ENCODE assay signal across 1 cellular context in the genomic region with DNA sequence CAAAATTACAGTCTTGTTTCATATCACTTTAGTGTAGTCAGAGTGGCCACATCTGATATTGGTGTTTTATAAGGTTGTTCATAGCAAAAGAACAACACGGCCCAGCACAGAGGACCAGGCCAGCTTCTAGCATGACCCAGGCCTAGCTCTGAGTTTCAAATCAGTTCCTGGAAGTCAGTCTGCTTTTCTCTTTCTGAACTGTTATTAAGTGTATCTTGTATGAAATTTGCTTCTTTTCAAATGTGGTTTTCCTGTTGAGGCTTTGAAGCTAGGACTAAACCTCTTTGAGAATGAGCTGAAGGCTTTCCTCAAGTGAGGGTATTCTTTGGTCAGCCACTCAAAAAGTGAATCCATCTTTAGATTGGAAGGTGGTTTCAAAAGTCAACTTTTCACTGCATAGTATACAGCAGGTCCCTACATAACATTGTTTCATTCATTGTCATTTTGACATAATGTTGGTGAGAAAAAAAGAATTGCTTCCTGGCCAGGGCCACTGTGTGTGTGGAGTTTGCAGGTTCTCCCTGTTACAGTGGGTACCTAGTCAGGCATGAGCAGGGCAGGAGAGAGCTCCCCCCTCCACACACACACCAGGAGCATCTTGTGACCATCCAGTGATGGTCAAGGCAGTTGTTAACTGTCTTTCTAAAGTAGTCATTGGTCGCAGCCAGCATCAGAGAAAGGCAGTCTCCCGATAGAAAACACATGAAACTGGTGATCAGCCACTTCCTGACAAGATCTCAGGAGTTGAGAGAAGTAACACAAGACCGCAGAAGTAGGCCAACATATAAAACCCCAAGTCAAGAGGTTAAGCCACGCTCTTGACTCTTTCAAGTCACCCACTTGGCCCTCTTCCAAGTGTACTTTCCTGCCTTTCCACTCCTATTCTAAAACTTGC.
TF ChIP-seq lines count a peak whose summit lies in the region.

No MANE protein-coding gene starts in this region.

TF ChIP-seq in WTC11, 78 proteins besides CTCF, POLR2A, EP300 and RAD21 (continued from another document):
- TF ChIP-seq, protein P1, sequence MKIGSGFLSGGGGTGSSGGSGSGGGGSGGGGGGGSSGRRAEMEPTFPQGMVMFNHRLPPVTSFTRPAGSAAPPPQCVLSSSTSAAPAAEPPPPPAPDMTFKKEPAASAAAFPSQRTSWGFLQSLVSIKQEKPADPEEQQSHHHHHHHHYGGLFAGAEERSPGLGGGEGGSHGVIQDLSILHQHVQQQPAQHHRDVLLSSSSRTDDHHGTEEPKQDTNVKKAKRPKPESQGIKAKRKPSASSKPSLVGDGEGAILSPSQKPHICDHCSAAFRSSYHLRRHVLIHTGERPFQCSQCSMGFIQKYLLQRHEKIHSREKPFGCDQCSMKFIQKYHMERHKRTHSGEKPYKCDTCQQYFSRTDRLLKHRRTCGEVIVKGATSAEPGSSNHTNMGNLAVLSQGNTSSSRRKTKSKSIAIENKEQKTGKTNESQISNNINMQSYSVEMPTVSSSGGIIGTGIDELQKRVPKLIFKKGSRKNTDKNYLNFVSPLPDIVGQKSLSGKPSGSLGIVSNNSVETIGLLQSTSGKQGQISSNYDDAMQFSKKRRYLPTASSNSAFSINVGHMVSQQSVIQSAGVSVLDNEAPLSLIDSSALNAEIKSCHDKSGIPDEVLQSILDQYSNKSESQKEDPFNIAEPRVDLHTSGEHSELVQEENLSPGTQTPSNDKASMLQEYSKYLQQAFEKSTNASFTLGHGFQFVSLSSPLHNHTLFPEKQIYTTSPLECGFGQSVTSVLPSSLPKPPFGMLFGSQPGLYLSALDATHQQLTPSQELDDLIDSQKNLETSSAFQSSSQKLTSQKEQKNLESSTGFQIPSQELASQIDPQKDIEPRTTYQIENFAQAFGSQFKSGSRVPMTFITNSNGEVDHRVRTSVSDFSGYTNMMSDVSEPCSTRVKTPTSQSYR (CRISPR knock-in tag; IDR thresholded peaks at IDR 0.05), result no peak
- TF ChIP-seq CREM (CRISPR knock-in tag; IDR thresholded peaks at IDR 0.05) (no peak), ZNF121 (CRISPR knock-in tag; IDR thresholded peaks at IDR 0.05) (no peak), NR1H2 (CRISPR knock-in tag; IDR thresholded peaks at IDR 0.05) (no peak), ZNF219 (CRISPR knock-in tag; IDR thresholded peaks at IDR 0.05; ENCODE audit: borderline replicate concordance) (no peak), RORB (CRISPR knock-in tag; IDR thresholded peaks at IDR 0.05) (no peak)
- TF ChIP-seq, protein P2, sequence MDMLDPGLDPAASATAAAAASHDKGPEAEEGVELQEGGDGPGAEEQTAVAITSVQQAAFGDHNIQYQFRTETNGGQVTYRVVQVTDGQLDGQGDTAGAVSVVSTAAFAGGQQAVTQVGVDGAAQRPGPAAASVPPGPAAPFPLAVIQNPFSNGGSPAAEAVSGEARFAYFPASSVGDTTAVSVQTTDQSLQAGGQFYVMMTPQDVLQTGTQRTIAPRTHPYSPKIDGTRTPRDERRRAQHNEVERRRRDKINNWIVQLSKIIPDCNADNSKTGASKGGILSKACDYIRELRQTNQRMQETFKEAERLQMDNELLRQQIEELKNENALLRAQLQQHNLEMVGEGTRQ (CRISPR knock-in tag; IDR thresholded peaks at IDR 0.05), result no peak
